Comparison of ENCODE assay signal across 1 cellular context in the genomic region with DNA sequence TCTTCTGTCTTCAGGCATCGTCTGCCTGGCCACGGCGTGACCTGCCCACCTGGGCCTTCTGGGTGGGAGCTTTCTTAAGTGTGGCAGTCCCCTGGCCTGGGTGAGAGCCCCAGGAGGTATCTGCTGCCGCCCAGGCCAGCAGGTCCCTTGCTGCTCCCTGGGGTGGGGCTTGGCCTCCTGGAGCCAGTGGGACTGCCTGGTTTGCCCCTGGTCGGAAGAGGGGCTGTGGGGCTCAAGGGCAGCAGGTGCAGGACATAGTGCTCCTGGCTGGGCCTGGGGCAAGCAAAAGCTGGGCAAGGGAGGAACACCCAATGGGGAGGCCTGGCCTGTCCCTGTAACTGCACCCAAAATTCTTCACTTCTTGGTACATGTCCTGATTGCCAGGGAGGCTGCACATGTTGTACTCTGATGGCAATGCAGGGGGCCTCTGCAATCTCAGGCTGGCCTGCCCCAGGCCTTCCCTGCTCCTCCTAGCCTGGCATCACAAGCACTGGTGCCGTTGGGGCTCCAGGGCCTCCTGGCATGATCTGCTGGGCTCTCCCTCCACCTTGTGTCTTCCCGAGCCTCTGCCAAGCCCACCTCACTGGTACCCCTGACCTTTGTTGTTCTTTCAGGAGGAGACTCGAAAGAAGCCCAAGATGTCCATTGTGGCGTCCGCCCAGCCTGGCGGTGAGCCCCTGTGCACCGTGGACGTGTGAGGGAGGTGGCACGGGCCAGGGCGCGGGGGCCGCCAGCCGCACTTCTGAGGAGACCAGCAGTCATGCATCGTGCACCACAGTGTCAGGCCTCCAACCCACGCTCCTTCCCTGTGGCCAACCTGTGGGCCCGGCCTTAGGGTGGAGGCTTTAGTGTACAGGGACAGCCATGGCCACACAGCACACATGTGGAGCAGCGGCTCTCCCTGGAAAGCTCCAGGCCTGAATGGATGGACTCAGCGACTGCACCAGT.
TF ChIP-seq lines count a peak whose summit lies in the region.

No MANE protein-coding gene starts in this region.

TF ChIP-seq in K562, 482 proteins besides CTCF, POLR2A, EP300 and RAD21 (continued from another document and continues in another):
- TF ChIP-seq, protein P1, sequence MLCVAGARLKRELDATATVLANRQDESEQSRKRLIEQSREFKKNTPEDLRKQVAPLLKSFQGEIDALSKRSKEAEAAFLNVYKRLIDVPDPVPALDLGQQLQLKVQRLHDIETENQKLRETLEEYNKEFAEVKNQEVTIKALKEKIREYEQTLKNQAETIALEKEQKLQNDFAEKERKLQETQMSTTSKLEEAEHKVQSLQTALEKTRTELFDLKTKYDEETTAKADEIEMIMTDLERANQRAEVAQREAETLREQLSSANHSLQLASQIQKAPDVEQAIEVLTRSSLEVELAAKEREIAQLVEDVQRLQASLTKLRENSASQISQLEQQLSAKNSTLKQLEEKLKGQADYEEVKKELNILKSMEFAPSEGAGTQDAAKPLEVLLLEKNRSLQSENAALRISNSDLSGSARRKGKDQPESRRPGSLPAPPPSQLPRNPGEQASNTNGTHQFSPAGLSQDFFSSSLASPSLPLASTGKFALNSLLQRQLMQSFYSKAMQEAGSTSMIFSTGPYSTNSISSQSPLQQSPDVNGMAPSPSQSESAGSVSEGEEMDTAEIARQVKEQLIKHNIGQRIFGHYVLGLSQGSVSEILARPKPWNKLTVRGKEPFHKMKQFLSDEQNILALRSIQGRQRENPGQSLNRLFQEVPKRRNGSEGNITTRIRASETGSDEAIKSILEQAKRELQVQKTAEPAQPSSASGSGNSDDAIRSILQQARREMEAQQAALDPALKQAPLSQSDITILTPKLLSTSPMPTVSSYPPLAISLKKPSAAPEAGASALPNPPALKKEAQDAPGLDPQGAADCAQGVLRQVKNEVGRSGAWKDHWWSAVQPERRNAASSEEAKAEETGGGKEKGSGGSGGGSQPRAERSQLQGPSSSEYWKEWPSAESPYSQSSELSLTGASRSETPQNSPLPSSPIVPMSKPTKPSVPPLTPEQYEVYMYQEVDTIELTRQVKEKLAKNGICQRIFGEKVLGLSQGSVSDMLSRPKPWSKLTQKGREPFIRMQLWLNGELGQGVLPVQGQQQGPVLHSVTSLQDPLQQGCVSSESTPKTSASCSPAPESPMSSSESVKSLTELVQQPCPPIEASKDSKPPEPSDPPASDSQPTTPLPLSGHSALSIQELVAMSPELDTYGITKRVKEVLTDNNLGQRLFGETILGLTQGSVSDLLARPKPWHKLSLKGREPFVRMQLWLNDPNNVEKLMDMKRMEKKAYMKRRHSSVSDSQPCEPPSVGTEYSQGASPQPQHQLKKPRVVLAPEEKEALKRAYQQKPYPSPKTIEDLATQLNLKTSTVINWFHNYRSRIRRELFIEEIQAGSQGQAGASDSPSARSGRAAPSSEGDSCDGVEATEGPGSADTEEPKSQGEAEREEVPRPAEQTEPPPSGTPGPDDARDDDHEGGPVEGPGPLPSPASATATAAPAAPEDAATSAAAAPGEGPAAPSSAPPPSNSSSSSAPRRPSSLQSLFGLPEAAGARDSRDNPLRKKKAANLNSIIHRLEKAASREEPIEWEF (CRISPR knock-in tag; IDR thresholded peaks at IDR 0.05): no peak
- TF ChIP-seq KDM2B (CRISPR knock-in tag; IDR thresholded peaks at IDR 0.05) (peak; percentile 34; the same call in 1 of the 2 replicates), TAF1 (IDR thresholded peaks at IDR 0.05; ENCODE audit: control insufficient read depth, extremely low read depth, insufficient read depth, low read length, severe bottlenecking) (no peak), BCL6 (CRISPR knock-in tag; IDR thresholded peaks at IDR 0.05) (no peak), BACH1 (tag; IDR thresholded peaks at IDR 0.05) (no peak), ZNF124 (CRISPR knock-in tag; IDR thresholded peaks at IDR 0.05) (no peak), ZNF384 (IDR thresholded peaks at IDR 0.05; ENCODE audit: low read depth, low read length) (no peak), BMI1 (IDR thresholded peaks at IDR 0.05; ENCODE audit: low read length) (no peak), KLF13 (tag; IDR thresholded peaks at IDR 0.05; ENCODE audit: borderline replicate concordance, low read depth) (peak; percentile 30; the same call in 1 of the 2 replicates), ZNF699 (CRISPR knock-in tag; IDR thresholded peaks at IDR 0.05; ENCODE audit: insufficient replicate concordance) (no peak), DNMT1 (IDR thresholded peaks at IDR 0.05) (no peak), ESRRA (IDR thresholded peaks at IDR 0.05; ENCODE audit: borderline replicate concordance, low read depth) (no peak), TBP (optimal IDR thresholded peaks at IDR 0.05; ENCODE audit: low read depth, low read length) (no peak), HDAC3 (IDR thresholded peaks at IDR 0.05; ENCODE audit: borderline replicate concordance, partially characterized antibody) (no peak), ZKSCAN3 (CRISPR knock-in tag; IDR thresholded peaks at IDR 0.05) (no peak), ZNF707 (CRISPR knock-in tag; conservative IDR thresholded peaks at IDR 0.05) (no peak), ILK (tag; IDR thresholded peaks at IDR 0.05; ENCODE audit: borderline replicate concordance, low read depth) (no peak), MAZ (CRISPR knock-in tag; conservative IDR thresholded peaks at IDR 0.05 in 1 of 2, IDR thresholded peaks at IDR 0.05 in 1 of 2) (peak in 1 of 2 experiments; percentile 65; a peak in 1 of 4 replicates), TEAD4 (IDR thresholded peaks at IDR 0.05; ENCODE audit: low read length) (no peak), TEAD4 (CRISPR knock-in tag; IDR thresholded peaks at IDR 0.05; ENCODE audit: borderline replicate concordance) (no peak), IRF2 (CRISPR knock-in tag; IDR thresholded peaks at IDR 0.05) (no peak), ZFPM2 (CRISPR knock-in tag; IDR thresholded peaks at IDR 0.05) (no peak), NCOR1 (IDR thresholded peaks at IDR 0.05) (no peak), NFE2L1 (tag; IDR thresholded peaks at IDR 0.05; ENCODE audit: borderline replicate concordance, low read depth) (no peak), KDM4B (IDR thresholded peaks at IDR 0.05; ENCODE audit: borderline replicate concordance in 2 of 2, low read depth in 1 of 2) (peak in 1 of 2 experiments; percentile 17; a peak in 1 of 4 replicates), CSDE1 (IDR thresholded peaks at IDR 0.05) (no peak), RBM39 (optimal IDR thresholded peaks at IDR 0.05; ENCODE audit: low read depth, low read length) (no peak), NFXL1 (CRISPR knock-in tag; IDR thresholded peaks at IDR 0.05) (no peak), ZNF586 (CRISPR knock-in tag; conservative IDR thresholded peaks at IDR 0.05) (0 out of 2 replicates have a peak, but pooled peaks have one; percentile 26), SP1 (CRISPR knock-in tag; IDR thresholded peaks at IDR 0.05) (no peak), SREBF2 (CRISPR knock-in tag; IDR thresholded peaks at IDR 0.05) (no peak), SP2 (IDR thresholded peaks at IDR 0.05; ENCODE audit: extremely low read depth, low read depth, low read length, poor library complexity, severe bottlenecking) (no peak), SNRNP70 (optimal IDR thresholded peaks at IDR 0.05; ENCODE audit: low read depth, low read length) (no peak), ZFP30 (CRISPR knock-in tag; IDR thresholded peaks at IDR 0.05; ENCODE audit: borderline replicate concordance) (no peak), ZNF764 (CRISPR knock-in tag; IDR thresholded peaks at IDR 0.05; ENCODE audit: low read depth) (peak; percentile 10; the same call in 1 of the 2 replicates), U2AF1 (optimal IDR thresholded peaks at IDR 0.05; ENCODE audit: low read depth, low read length) (no peak)
- TF ChIP-seq, protein P2, sequence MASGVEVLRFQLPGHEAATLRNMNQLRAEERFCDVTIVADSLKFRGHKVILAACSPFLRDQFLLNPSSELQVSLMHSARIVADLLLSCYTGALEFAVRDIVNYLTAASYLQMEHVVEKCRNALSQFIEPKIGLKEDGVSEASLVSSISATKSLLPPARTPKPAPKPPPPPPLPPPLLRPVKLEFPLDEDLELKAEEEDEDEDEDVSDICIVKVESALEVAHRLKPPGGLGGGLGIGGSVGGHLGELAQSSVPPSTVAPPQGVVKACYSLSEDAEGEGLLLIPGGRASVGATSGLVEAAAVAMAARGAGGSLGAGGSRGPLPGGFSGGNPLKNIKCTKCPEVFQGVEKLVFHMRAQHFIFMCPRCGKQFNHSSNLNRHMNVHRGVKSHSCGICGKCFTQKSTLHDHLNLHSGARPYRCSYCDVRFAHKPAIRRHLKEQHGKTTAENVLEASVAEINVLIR (CRISPR knock-in tag; IDR thresholded peaks at IDR 0.05): no peak
- TF ChIP-seq, protein P3, sequence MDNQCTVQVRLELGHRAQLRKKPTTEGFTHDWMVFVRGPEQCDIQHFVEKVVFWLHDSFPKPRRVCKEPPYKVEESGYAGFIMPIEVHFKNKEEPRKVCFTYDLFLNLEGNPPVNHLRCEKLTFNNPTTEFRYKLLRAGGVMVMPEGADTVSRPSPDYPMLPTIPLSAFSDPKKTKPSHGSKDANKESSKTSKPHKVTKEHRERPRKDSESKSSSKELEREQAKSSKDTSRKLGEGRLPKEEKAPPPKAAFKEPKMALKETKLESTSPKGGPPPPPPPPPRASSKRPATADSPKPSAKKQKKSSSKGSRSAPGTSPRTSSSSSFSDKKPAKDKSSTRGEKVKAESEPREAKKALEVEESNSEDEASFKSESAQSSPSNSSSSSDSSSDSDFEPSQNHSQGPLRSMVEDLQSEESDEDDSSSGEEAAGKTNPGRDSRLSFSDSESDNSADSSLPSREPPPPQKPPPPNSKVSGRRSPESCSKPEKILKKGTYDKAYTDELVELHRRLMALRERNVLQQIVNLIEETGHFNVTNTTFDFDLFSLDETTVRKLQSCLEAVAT (IDR thresholded peaks at IDR 0.05): no peak
- TF ChIP-seq, protein P4, sequence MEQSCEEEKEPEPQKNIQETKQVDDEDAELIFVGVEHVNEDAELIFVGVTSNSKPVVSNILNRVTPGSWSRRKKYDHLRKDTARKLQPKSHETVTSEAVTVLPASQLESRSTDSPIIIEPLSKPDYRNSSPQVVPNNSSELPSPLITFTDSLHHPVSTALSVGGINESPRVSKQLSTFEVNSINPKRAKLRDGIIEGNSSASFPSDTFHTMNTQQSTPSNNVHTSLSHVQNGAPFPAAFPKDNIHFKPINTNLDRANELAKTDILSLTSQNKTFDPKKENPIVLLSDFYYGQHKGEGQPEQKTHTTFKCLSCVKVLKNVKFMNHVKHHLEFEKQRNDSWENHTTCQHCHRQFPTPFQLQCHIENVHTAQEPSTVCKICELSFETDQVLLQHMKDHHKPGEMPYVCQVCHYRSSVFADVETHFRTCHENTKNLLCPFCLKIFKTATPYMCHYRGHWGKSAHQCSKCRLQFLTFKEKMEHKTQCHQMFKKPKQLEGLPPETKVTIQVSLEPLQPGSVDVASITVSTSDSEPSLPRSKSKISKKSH (CRISPR knock-in tag; IDR thresholded peaks at IDR 0.05): no peak
- TF ChIP-seq, protein P5, sequence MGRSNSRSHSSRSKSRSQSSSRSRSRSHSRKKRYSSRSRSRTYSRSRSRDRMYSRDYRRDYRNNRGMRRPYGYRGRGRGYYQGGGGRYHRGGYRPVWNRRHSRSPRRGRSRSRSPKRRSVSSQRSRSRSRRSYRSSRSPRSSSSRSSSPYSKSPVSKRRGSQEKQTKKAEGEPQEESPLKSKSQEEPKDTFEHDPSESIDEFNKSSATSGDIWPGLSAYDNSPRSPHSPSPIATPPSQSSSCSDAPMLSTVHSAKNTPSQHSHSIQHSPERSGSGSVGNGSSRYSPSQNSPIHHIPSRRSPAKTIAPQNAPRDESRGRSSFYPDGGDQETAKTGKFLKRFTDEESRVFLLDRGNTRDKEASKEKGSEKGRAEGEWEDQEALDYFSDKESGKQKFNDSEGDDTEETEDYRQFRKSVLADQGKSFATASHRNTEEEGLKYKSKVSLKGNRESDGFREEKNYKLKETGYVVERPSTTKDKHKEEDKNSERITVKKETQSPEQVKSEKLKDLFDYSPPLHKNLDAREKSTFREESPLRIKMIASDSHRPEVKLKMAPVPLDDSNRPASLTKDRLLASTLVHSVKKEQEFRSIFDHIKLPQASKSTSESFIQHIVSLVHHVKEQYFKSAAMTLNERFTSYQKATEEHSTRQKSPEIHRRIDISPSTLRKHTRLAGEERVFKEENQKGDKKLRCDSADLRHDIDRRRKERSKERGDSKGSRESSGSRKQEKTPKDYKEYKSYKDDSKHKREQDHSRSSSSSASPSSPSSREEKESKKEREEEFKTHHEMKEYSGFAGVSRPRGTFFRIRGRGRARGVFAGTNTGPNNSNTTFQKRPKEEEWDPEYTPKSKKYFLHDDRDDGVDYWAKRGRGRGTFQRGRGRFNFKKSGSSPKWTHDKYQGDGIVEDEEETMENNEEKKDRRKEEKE (IDR thresholded peaks at IDR 0.05; ENCODE audit: borderline replicate concordance in 1 of 2, control insufficient read depth in 1 of 2, low read depth in 2 of 2, low read length in 1 of 2): no peak
- TF ChIP-seq, protein P6, sequence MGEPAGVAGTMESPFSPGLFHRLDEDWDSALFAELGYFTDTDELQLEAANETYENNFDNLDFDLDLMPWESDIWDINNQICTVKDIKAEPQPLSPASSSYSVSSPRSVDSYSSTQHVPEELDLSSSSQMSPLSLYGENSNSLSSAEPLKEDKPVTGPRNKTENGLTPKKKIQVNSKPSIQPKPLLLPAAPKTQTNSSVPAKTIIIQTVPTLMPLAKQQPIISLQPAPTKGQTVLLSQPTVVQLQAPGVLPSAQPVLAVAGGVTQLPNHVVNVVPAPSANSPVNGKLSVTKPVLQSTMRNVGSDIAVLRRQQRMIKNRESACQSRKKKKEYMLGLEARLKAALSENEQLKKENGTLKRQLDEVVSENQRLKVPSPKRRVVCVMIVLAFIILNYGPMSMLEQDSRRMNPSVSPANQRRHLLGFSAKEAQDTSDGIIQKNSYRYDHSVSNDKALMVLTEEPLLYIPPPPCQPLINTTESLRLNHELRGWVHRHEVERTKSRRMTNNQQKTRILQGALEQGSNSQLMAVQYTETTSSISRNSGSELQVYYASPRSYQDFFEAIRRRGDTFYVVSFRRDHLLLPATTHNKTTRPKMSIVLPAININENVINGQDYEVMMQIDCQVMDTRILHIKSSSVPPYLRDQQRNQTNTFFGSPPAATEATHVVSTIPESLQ (CRISPR knock-in tag; IDR thresholded peaks at IDR 0.05): no peak
- TF ChIP-seq, protein P7, sequence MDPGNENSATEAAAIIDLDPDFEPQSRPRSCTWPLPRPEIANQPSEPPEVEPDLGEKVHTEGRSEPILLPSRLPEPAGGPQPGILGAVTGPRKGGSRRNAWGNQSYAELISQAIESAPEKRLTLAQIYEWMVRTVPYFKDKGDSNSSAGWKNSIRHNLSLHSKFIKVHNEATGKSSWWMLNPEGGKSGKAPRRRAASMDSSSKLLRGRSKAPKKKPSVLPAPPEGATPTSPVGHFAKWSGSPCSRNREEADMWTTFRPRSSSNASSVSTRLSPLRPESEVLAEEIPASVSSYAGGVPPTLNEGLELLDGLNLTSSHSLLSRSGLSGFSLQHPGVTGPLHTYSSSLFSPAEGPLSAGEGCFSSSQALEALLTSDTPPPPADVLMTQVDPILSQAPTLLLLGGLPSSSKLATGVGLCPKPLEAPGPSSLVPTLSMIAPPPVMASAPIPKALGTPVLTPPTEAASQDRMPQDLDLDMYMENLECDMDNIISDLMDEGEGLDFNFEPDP (CRISPR knock-in tag; IDR thresholded peaks at IDR 0.05): no peak
- TF ChIP-seq, protein P8, sequence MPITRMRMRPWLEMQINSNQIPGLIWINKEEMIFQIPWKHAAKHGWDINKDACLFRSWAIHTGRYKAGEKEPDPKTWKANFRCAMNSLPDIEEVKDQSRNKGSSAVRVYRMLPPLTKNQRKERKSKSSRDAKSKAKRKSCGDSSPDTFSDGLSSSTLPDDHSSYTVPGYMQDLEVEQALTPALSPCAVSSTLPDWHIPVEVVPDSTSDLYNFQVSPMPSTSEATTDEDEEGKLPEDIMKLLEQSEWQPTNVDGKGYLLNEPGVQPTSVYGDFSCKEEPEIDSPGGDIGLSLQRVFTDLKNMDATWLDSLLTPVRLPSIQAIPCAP (CRISPR knock-in tag; IDR thresholded peaks at IDR 0.05; ENCODE audit: borderline replicate concordance): no peak
